In genomic region chr10:23585666-23586065, GRCh38 we compare ENCODE assay signal across 23 cellular contexts.
"Had no signal": no experiment of that assay in that cellular context is flagged by ENCODE, and none has a peak within 500 bp of the region (broad histone marks: within the 10 kb centered on the region; RNA-seq: fewer than 3 reads in every experiment).

No MANE protein-coding gene starts in this region.

- H3K4me3 Mint-ChIP-seq: dendritic cell treated with granulocyte-macrophage colony-stimulating factor and Interleukin-4, amounts not matched to agents 40 ng/mL and 50 ng/mL, for 4 days; mesothelial cell of epicardium; naive B cell had no signal

- H3K27me3 Mint-ChIP-seq: naive B cell had no signal

- H3K9me3 Mint-ChIP-seq: dendritic cell treated with granulocyte-macrophage colony-stimulating factor and Interleukin-4, amounts not matched to agents 40 ng/mL and 50 ng/mL, for 4 days had no signal

- H3K4me1 Mint-ChIP-seq: mesothelial cell of epicardium, naive B cell had no signal

- ATAC-seq: gastrocnemius medialis, heart right ventricle, left cardiac atrium, left lung, left ventricle myocardium superior, lower lobe of right lung, mucosa of descending colon had no signal

- H3K27me3 ChIP-seq: esophagus muscularis mucosa, gastrocnemius medialis, heart right ventricle, left lung had no signal

- H3K27ac Mint-ChIP-seq: dendritic cell treated with granulocyte-macrophage colony-stimulating factor and Interleukin-4, amounts not matched to agents 40 ng/mL and 50 ng/mL, for 4 days; mesothelial cell of epicardium; naive B cell had no signal

- FAIRE-seq: colon, endothelial cell of umbilical vein, islet of Langerhans, keratinocyte had no signal

- DNase-seq: cortex of kidney; effector CD4-positive, alpha-beta T cell; effector memory CD4-positive, alpha-beta T cell; foreskin melanocyte; gastrocnemius medialis; glutamatergic neuron; head of caudate nucleus; heart right ventricle; hippocampal formation; left cardiac atrium; left lung; left ventricle myocardium superior; lower lobe of right lung; mesenchymal stem cell; mucosa of descending colon; naive B cell had no signal

- H3K9me3 ChIP-seq: gastrocnemius medialis, lower lobe of right lung, mucosa of descending colon had no signal

- H3K4me3 ChIP-seq: esophagus muscularis mucosa, gastrocnemius medialis, heart right ventricle, left lung, lower lobe of right lung, mucosa of descending colon had no signal

- H3K27ac ChIP-seq: esophagus muscularis mucosa, gastrocnemius medialis, heart right ventricle, left lung, lower lobe of right lung had no signal

- H3K36me3 ChIP-seq: esophagus muscularis mucosa, gastrocnemius medialis, heart right ventricle, left lung, lower lobe of right lung had no signal

- H3K36me3 Mint-ChIP-seq: mesothelial cell of epicardium, naive B cell had no signal
